In the genomic region with DNA sequence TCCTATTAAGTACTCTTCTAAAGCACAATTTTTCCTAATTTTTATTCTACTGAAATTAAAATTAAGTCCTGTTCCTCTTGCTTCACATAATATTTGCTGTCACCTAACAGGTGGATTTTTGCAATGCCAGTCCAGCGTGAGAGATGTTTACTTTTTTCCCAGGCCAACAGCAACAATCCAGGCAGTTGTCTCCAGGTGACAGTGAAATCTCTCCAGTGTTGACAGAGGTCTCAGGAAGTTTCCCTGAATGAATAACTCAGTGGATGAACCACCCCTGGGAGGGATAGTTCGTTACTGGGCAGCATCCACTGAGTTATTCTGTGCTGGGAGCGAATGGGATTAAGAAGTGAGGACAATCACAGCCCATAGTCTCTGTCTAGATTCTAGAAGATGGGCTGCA, we compare ENCODE assay signal across 25 cellular contexts. TPM values are rescaled to one million over a fixed set of nuclear protein-coding genes. Genes with fewer than 3 reads are reported as not detected.
A peak's percentile ranks its signal among the peaks of the same experiment; 100 is the strongest.
DNase-seq lines count a peak whose midpoint lies in the region; ATAC-seq and TF ChIP-seq lines count a peak whose summit lies in the region.
"Had no signal": no experiment of that assay in that cellular context is flagged by ENCODE, and none has a peak within 500 bp of the region (broad histone marks: within the 10 kb centered on the region; RNA-seq: fewer than 3 reads in every experiment).

No MANE protein-coding gene starts in this region.

- TF ChIP-seq EP300 in transverse colon (IDR thresholded peaks at IDR 0.05; ENCODE audit: low read depth) = no peak

- no peaks in the 10 kb centered on the region for H3K9me3 Mint-ChIP-seq in MCF 10A (ENCODE audit: unreplicated experiment)
- H3K9me3 Mint-ChIP-seq in effector memory CD8-positive, alpha-beta T cell = no peaks in the 10 kb centered on the region
- H3K9me3 Mint-ChIP-seq: mesothelial cell of epicardium; neural crest cell; stimulated activated naive CD8-positive, alpha-beta T cell treated with anti-CD3 and anti-CD28 coated beads, Interleukin-15, amount 100 ng/mL, for 72 hours; T-helper 1 cell treated with Interleukin-12 subunit alpha and Interleukin-12 subunit beta and Interleukin-4 antibody, amounts not matched to agents 30 μg/mL and 1 μg/mL, for 36 hours had no signal

- H2BK120ac ChIP-seq in mesenchymal stem cell (ENCODE audit: low read depth, low read length) = no peak overlapping the region

- CTCF ChIA-PET in MCF 10A (lab: Yijun Ruan, JAX) = no interaction called here

- BruUV-seq in MCF 10A (replicated peaks; lab: Mats Ljungman, UMichigan) = no TSS peak

- TF ChIP-seq POLR2A in transverse colon (IDR thresholded peaks at IDR 0.05) = no peak

- no peak overlapping the region for H3K23ac ChIP-seq in mesenchymal stem cell (ENCODE audit: low read length in 2 of 2)

- H3K14ac ChIP-seq in mesenchymal stem cell (ENCODE audit: low read length in 2 of 2) = no peak overlapping the region

- H2BK15ac ChIP-seq in mesenchymal stem cell (ENCODE audit: low read depth, poor library complexity, severe bottlenecking) = no peak overlapping the region

- H4K8ac ChIP-seq in mesenchymal stem cell (ENCODE audit: low read length) = no peak overlapping the region

- no peaks in the 10 kb centered on the region for H3K36me3 ChIP-seq in mesenchymal stem cell (ENCODE audit: control insufficient read depth in 1 of 2, insufficient read depth in 2 of 2, low read depth in 1 of 2, low read length in 2 of 2)
- H3K36me3 ChIP-seq in transverse colon = no peaks in the 10 kb centered on the region
- H3K36me3 ChIP-seq in ascending aorta = no peaks in the 10 kb centered on the region
- H3K36me3 ChIP-seq: adrenal gland, vagina had no signal

- H3K27me3 ChIP-seq in mesenchymal stem cell (ENCODE audit: control insufficient read depth in 1 of 2, insufficient read depth in 1 of 2, low read length in 2 of 2) = no peaks in the 10 kb centered on the region
- no peaks in the 10 kb centered on the region for H3K27me3 ChIP-seq in transverse colon
- H3K27me3 ChIP-seq in ascending aorta = no peaks in the 10 kb centered on the region
- H3K27me3 ChIP-seq: adrenal gland, vagina had no signal

- peak overlapping the region; percentile 71 for H2AK5ac ChIP-seq in mesenchymal stem cell (ENCODE audit: low read length, severe bottlenecking)

- H2BK5ac ChIP-seq in mesenchymal stem cell (ENCODE audit: low read depth, low read length, poor library complexity, severe bottlenecking) = no peak overlapping the region

- H3K27ac Mint-ChIP-seq in MCF 10A (ENCODE audit: low read depth, unreplicated experiment) = no peak overlapping the region
- H3K27ac Mint-ChIP-seq in effector memory CD8-positive, alpha-beta T cell = no peak overlapping the region
- H3K27ac Mint-ChIP-seq: mesothelial cell of epicardium; stimulated activated naive CD8-positive, alpha-beta T cell treated with anti-CD3 and anti-CD28 coated beads, Interleukin-15, amount 100 ng/mL, for 72 hours; T-helper 1 cell treated with Interleukin-12 subunit alpha and Interleukin-12 subunit beta and Interleukin-4 antibody, amounts not matched to agents 30 μg/mL and 1 μg/mL, for 36 hours had no signal

- H4K91ac ChIP-seq in mesenchymal stem cell (ENCODE audit: low read length) = no peak overlapping the region

- H3K4me1 ChIP-seq in mesenchymal stem cell (ENCODE audit: control insufficient read depth, insufficient read depth, low read depth, low read length) (no peaks in the 10 kb centered on the region), transverse colon (peaks cover 12 to 56% (median 24%) of the 10 kb centered on the region in 4 donors), ascending aorta (peaks cover 0 to 9% of the 10 kb centered on the region in 2 donors)
- H3K4me1 ChIP-seq: adrenal gland, vagina had no signal

- H3K27ac ChIP-seq in mesenchymal stem cell (ENCODE audit: low read length, poor library complexity, severe bottlenecking) (no peak overlapping the region), transverse colon (peak overlapping the region; percentile 60 to 92 (median 86)), ascending aorta (peak overlapping the region in 1 of 2 donors; percentile 17)
- H3K27ac ChIP-seq: adrenal gland, PC-9 had no signal

- no peaks in the 10 kb centered on the region for H3K36me3 Mint-ChIP-seq in MCF 10A (ENCODE audit: insufficient read depth, unreplicated experiment)
- H3K36me3 Mint-ChIP-seq in effector memory CD8-positive, alpha-beta T cell (ENCODE audit: insufficient read depth) = no peaks in the 10 kb centered on the region
- H3K36me3 Mint-ChIP-seq: mesothelial cell of epicardium had no signal

- no peak overlapping the region for H2AFZ ChIP-seq in mesenchymal stem cell (ENCODE audit: low read depth, low read length)
- H2AFZ ChIP-seq: PC-9 had no signal

- H2BK12ac ChIP-seq in mesenchymal stem cell (ENCODE audit: low read length in 2 of 2) = no peak overlapping the region

- no peaks in the 10 kb centered on the region for H3K27me3 Mint-ChIP-seq in MCF 10A (ENCODE audit: insufficient read depth, unreplicated experiment)
- H3K27me3 Mint-ChIP-seq in effector memory CD8-positive, alpha-beta T cell = no peaks in the 10 kb centered on the region
- H3K27me3 Mint-ChIP-seq: stimulated activated naive CD8-positive, alpha-beta T cell treated with anti-CD3 and anti-CD28 coated beads, Interleukin-15, amount 100 ng/mL, for 72 hours had no signal

- H3K9me3 ChIP-seq in mesenchymal stem cell (ENCODE audit: control insufficient read depth, low read length) = no peaks in the 10 kb centered on the region
- H3K9me3 ChIP-seq in transverse colon = no peaks in the 10 kb centered on the region
- no peaks in the 10 kb centered on the region for H3K9me3 ChIP-seq in ascending aorta
- H3K9me3 ChIP-seq: adrenal gland, Caco-2, vagina had no signal

- H3K79me1 ChIP-seq in mesenchymal stem cell (replicated peaks; ENCODE audit: low read length, poor library complexity, severe bottlenecking) = no peaks in the 10 kb centered on the region

- no peak for ATAC-seq in effector memory CD8-positive, alpha-beta T cell (replicated peaks)
- ATAC-seq: stimulated activated naive CD8-positive, alpha-beta T cell treated with anti-CD3 and anti-CD28 coated beads, Interleukin-15, amount 100 ng/mL, for 72 hours had no signal

- 91% methylated on average over 3 of the region's 3 CpGs for WGBS in mesenchymal stem cell
- 44 to 57% methylated on average over 2 to 3 of the region's 3 CpGs for WGBS in transverse colon (ENCODE audit: low coverage in 1 of 2), 2 donors

- no peak overlapping the region for H3K4me2 ChIP-seq in mesenchymal stem cell (ENCODE audit: low read length, poor library complexity, severe bottlenecking)
- H3K4me2 ChIP-seq: PC-9, smooth muscle cell had no signal

- no peak overlapping the region for H3K4me3 Mint-ChIP-seq in MCF 10A (ENCODE audit: unreplicated experiment)
- H3K4me3 Mint-ChIP-seq in effector memory CD8-positive, alpha-beta T cell = no peak overlapping the region
- H3K4me3 Mint-ChIP-seq: mesothelial cell of epicardium; neural crest cell; stimulated activated naive CD8-positive, alpha-beta T cell treated with anti-CD3 and anti-CD28 coated beads, Interleukin-15, amount 100 ng/mL, for 72 hours; T-helper 1 cell treated with Interleukin-12 subunit alpha and Interleukin-12 subunit beta and Interleukin-4 antibody, amounts not matched to agents 30 μg/mL and 1 μg/mL, for 36 hours had no signal

- intact Hi-C loops in MCF 10A (cut with micrococcal nuclease) (no loop called here), transverse colon (cut with DNase I; ENCODE audit: low total_unique reads) (no loop called here), ascending aorta (cut with DNase I) (no loop called here)

- H3K4ac ChIP-seq in mesenchymal stem cell (ENCODE audit: low read depth in 1 of 2, low read length in 2 of 2) = no peak overlapping the region

- H3K4me3 ChIP-seq in mesenchymal stem cell (ENCODE audit: insufficient read depth in 1 of 2, low read depth in 1 of 2, low read length in 2 of 2) = no peak overlapping the region
- H3K4me3 ChIP-seq in transverse colon = no peak overlapping the region
- no peak overlapping the region for H3K4me3 ChIP-seq in ascending aorta
- H3K4me3 ChIP-seq: adrenal gland, PC-9, smooth muscle cell, vagina had no signal

- H3K18ac ChIP-seq in mesenchymal stem cell (ENCODE audit: low read depth in 1 of 2, low read length in 2 of 2) = no peak overlapping the region

- POLR2A ChIA-PET in MCF 10A (lab: Yijun Ruan, JAX) = no interaction called here

- in situ Hi-C loops in T47D (cut with HindIII; ENCODE audit: low pct_unique_long_range_greater_than_20kb, low sequenced_read_pairs) = no loop called here
- in situ Hi-C loops in transverse colon (cut with MboI; ENCODE audit: low pct_ligation_motif_present in 1 of 4, low pct_unique_long_range_greater_than_20kb in 1 of 4, low sequenced_read_pairs in 3 of 4) = no loop called here

- DNase-seq in T47D (ENCODE audit: low read depth in 1 of 2, low spot score in 1 of 2) (peak; percentile 17 to 68), MCF 10A (ENCODE audit: unreplicated experiment) (no peak), ecto neural progenitor cell (ENCODE audit: low spot score) (peak; percentile 11), mesenchymal stem cell (no peak), transverse colon (no peak), ascending aorta (ENCODE audit: low spot score in 2 of 2) (no peak)
- DNase-seq in effector memory CD8-positive, alpha-beta T cell = no peak
- DNase-seq in effector CD4-positive, alpha-beta T cell = no peak
- DNase-seq: activated CD4-positive, alpha-beta T cell treated with anti-CD3 and anti-CD28 coated beads, Interleukin-2, amount 50 U/mL, for 48 hours; adrenal gland; foreskin fibroblast; IMR-90; kidney; NCI-H1417 treated with DMSO at 0.1 percent for 48 hours; NCI-H82; SIG-M5; stimulated activated CD4-positive, alpha-beta T cell treated with anti-CD3 and anti-CD28 coated beads, Interleukin-4, amount 100 ng/mL, for 1 hour; stimulated activated naive CD8-positive, alpha-beta T cell treated with anti-CD3 and anti-CD28 coated beads, Interleukin-15, amount 100 ng/mL, for 72 hours had no signal

- no peak for TF ChIP-seq CTCF in MCF 10A (IDR thresholded peaks at IDR 0.05; ENCODE audit: unreplicated experiment)
- TF ChIP-seq CTCF in transverse colon (IDR thresholded peaks at IDR 0.05) = no peak
- no peak for TF ChIP-seq CTCF in ascending aorta (IDR thresholded peaks at IDR 0.05)

- H3K4me1 Mint-ChIP-seq in MCF 10A (ENCODE audit: insufficient read depth, unreplicated experiment) = peaks cover 29% of the 10 kb centered on the region
- no peaks in the 10 kb centered on the region for H3K4me1 Mint-ChIP-seq in effector memory CD8-positive, alpha-beta T cell (ENCODE audit: low read depth in 2 of 2)

- H3K9ac ChIP-seq in mesenchymal stem cell (ENCODE audit: low read length) = no peak overlapping the region

RNA-seq across cellular contexts. Expression of a gene that starts 7.1 kb away (rescaled TPM):
- 15.1 and 18.3 TPM in 2 replicates for total RNA-seq in MCF 10A (2022)
- 2.5 TPM for polyA plus RNA-seq in mesenchymal stem cell (2013, experiment 1 of 2)
- 2.4 TPM for polyA plus RNA-seq in mesenchymal stem cell (2013, experiment 2 of 2)
- total RNA-seq in transverse colon = 10 to 100 TPM; 24.3 to 71.4 (median 54.8) TPM
- 6.6 TPM for total RNA-seq in ascending aorta

Comparison
In these comparisons a context has a peak if more than half of its experiments do, and no peak if none do; other contexts are left out.
1. DNase-seq: peak in T47D (2 of 2) and ecto neural progenitor cell (single experiment); none in MCF 10A (single experiment), mesenchymal stem cell (single experiment), transverse colon (single experiment), ascending aorta (0 of 2), effector memory CD8-positive, alpha-beta T cell (0 of 3) and effector CD4-positive, alpha-beta T cell (single experiment).